In genomic region chr11:110538154-110538553, GRCh38 we compare ENCODE assay signal across 35 cellular contexts.
"Had no signal": no experiment of that assay in that cellular context is flagged by ENCODE, and none has a peak within 500 bp of the region (broad histone marks: within the 10 kb centered on the region; RNA-seq: fewer than 3 reads in every experiment).

No MANE protein-coding gene starts in this region.

- H3K27me3 ChIP-seq: MG63 had no signal

- H3K9me3 ChIP-seq: MG63 had no signal

- H3K27ac ChIP-seq: KMS-11 had no signal

- DNase-seq: Karpas-422, Kasumi-1, MG63, MM.1S, MV-4-11, NCI-H1048, NCI-H1092, NCI-H1092 treated with DMSO at 0.1 percent for 48 hours, NCI-H1105, NCI-H1105 treated with DMSO at 0.1 percent for 48 hours, NCI-H1417, NCI-H1417 treated with DMSO at 0.1 percent for 48 hours, NCI-H1436, NCI-H1436 treated with DMSO at 0.1 percent for 48 hours, NCI-H146, NCI-H1694, NCI-H1694 treated with DMSO at 0.1 percent for 48 hours, NCI-H187, NCI-H187 treated with DMSO at 0.1 percent for 48 hours, NCI-H1930, NCI-H2029, NCI-H2029 treated with DMSO at 0.1 percent for 48 hours, NCI-H2081, NCI-H2081 treated with DMSO at 0.1 percent for 48 hours, NCI-H2107, NCI-H2171, NCI-H2171 treated with DMSO at 0.1 percent for 48 hours, NCI-H2227 treated with DMSO at 0.1 percent for 48 hours, NCI-H226, NCI-H345, NCI-H446, NCI-H446 treated with DMSO at 0.1 percent for 48 hours, NCI-H510A, NCI-H510A treated with DMSO at 0.1 percent for 48 hours had no signal

- H3K9ac ChIP-seq: KMS-11 had no signal

- H3K4me2 ChIP-seq: KMS-11 had no signal

- H3K4me3 ChIP-seq: MG63 had no signal

- H3K36me3 ChIP-seq: MG63 had no signal
